ENCODE assay signal across 1 cellular context in the genomic region with DNA sequence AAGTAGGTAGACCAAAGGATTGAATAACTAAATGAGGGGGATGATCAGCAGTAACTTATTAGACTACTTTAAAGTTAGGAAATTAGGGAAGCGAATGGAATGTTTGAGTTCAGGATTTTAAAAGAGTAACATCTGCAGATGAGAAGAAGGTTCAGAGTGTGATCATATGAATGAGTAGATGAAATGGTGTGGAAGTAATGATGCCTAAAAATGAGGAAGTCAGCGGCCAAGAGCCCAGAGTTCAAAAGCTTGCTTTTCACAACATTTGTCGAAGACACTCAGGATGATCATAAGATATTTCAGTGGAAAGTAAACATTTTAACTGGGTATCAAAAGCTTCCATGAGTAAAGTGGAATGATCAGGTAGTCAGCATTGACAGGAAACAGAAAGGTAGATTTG.
TF ChIP-seq lines count a peak whose summit lies in the region.

No MANE protein-coding gene starts in this region.

TF ChIP-seq in GM12878, 131 proteins besides CTCF, POLR2A, EP300 and RAD21 (continued from another document):
- TF ChIP-seq, protein P1, sequence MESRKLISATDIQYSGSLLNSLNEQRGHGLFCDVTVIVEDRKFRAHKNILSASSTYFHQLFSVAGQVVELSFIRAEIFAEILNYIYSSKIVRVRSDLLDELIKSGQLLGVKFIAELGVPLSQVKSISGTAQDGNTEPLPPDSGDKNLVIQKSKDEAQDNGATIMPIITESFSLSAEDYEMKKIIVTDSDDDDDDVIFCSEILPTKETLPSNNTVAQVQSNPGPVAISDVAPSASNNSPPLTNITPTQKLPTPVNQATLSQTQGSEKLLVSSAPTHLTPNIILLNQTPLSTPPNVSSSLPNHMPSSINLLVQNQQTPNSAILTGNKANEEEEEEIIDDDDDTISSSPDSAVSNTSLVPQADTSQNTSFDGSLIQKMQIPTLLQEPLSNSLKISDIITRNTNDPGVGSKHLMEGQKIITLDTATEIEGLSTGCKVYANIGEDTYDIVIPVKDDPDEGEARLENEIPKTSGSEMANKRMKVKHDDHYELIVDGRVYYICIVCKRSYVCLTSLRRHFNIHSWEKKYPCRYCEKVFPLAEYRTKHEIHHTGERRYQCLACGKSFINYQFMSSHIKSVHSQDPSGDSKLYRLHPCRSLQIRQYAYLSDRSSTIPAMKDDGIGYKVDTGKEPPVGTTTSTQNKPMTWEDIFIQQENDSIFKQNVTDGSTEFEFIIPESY (IDR thresholded peaks at IDR 0.05), result no peak
- TF ChIP-seq BMI1 (IDR thresholded peaks at IDR 0.05; ENCODE audit: borderline replicate concordance), result no peak
- no peak for TF ChIP-seq KLF5 (IDR thresholded peaks at IDR 0.05; ENCODE audit: partially characterized antibody)
- TF ChIP-seq KAT2A (conservative IDR thresholded peaks at IDR 0.05; ENCODE audit: control insufficient read depth, low read depth, low read length), result no peak
- TF ChIP-seq, protein P2, sequence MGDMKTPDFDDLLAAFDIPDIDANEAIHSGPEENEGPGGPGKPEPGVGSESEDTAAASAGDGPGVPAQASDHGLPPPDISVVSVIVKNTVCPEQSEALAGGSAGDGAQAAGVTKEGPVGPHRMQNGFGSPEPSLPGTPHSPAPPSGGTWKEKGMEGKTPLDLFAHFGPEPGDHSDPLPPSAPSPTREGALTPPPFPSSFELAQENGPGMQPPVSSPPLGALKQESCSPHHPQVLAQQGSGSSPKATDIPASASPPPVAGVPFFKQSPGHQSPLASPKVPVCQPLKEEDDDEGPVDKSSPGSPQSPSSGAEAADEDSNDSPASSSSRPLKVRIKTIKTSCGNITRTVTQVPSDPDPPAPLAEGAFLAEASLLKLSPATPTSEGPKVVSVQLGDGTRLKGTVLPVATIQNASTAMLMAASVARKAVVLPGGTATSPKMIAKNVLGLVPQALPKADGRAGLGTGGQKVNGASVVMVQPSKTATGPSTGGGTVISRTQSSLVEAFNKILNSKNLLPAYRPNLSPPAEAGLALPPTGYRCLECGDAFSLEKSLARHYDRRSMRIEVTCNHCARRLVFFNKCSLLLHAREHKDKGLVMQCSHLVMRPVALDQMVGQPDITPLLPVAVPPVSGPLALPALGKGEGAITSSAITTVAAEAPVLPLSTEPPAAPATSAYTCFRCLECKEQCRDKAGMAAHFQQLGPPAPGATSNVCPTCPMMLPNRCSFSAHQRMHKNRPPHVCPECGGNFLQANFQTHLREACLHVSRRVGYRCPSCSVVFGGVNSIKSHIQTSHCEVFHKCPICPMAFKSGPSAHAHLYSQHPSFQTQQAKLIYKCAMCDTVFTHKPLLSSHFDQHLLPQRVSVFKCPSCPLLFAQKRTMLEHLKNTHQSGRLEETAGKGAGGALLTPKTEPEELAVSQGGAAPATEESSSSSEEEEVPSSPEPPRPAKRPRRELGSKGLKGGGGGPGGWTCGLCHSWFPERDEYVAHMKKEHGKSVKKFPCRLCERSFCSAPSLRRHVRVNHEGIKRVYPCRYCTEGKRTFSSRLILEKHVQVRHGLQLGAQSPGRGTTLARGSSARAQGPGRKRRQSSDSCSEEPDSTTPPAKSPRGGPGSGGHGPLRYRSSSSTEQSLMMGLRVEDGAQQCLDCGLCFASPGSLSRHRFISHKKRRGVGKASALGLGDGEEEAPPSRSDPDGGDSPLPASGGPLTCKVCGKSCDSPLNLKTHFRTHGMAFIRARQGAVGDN (IDR thresholded peaks at IDR 0.05), result no peak
- TF ChIP-seq MYC (IDR thresholded peaks at IDR 0.05; ENCODE audit: insufficient read depth, insufficient read length, insufficient replicate concordance, low read length, severe bottlenecking), result no peak
